8 cellular contexts compared by ENCODE assay signal in the genomic region with DNA sequence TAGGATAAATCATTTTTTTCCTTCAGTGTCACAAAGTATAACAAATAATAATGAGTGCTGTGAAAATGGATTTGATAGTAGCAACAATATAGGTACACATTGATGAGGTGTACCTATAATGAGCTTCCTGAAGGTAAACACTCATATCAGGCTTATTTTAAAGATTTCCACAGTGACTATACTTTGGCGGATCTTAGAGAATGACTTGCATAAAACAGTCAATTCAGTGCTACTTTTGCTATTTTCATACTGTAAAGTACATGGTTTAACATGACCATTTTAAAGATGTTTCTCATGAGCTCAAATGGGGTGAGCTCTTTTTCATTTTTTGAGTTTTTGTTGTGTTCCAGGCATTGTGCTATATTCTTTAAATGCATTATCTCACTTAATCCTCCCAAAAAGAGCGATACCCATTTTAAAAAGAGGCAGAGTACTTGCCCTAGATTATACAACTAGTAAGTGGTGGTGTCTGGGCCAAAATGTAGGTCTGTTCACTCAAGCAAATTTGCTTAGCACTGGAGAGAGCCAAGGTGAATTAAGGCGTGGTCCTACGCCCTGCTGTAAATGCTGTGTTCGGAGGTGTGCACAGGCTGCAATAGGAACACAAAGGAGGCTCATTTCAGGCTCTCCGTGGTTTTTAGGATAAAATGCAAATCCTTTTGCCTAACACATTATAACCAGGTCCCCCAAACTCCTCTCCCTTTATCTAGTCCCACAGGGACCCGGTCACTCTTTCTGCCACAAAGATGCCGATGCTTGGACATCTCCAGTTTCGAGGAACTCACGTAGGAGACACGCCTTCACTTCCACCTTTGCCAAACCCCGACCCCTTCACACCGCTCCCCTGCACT. TPM values are rescaled to one million over a fixed set of nuclear protein-coding genes. Genes with fewer than 3 reads are reported as not detected.
A peak's percentile ranks its signal among the peaks of the same experiment; 100 is the strongest.
DNase-seq lines count a peak whose midpoint lies in the region; ATAC-seq, FAIRE-seq and TF ChIP-seq lines count a peak whose summit lies in the region.

No MANE protein-coding gene starts in this region.

- peak overlapping the region; percentile 79 for H3K4me2 ChIP-seq in GM23338

- H3K4me3 Mint-ChIP-seq in GM23338, result peak overlapping the region; percentile 84

- H3K4me3 ChIP-seq in GM23338, result peak overlapping the region; percentile 75
- peak overlapping the region; percentile 26 to 95 for H3K4me3 ChIP-seq in small intestine (ENCODE audit: low read depth in 1 of 2, low read length in 2 of 2)

- H3K27me3 ChIP-seq in GM23338 (ENCODE audit: insufficient read depth), result peaks cover 22% of the 10 kb centered on the region
- peaks cover 0 to 11% of the 10 kb centered on the region in 2 donors for H3K27me3 ChIP-seq in small intestine (ENCODE audit: control insufficient read depth in 2 of 2, insufficient read depth in 2 of 2, low read length in 2 of 2)

- H3K4me1 ChIP-seq in GM23338 (ENCODE audit: insufficient read depth), result 0 out of 2 replicates have a peak, but pooled peaks cover 5% of the 10 kb centered on the region
- peaks cover 3 to 11% of the 10 kb centered on the region in 2 donors for H3K4me1 ChIP-seq in small intestine (ENCODE audit: control insufficient read depth in 2 of 2, insufficient read depth in 1 of 2, low read depth in 1 of 2, low read length in 1 of 2)

- intact Hi-C loops in left ventricle myocardium superior (cut with micrococcal nuclease), result no loop called here

- no peaks in the 10 kb centered on the region for H3K9me3 ChIP-seq in small intestine (ENCODE audit: control insufficient read depth, low read depth)

- ATAC-seq in GM23338 (no peak), SK-N-SH treated with all-trans-retinoic acid at 6 μM for 48 hours (peak; percentile 49), left ventricle myocardium superior (peak; percentile 6)

- peaks cover 4% of the 10 kb centered on the region; the same call in 1 of the 2 replicates for H3K79me2 ChIP-seq in GM23338 (replicated peaks; ENCODE audit: insufficient read depth)

- H4K20me1 ChIP-seq in GM23338 (replicated peaks; ENCODE audit: insufficient read depth), result no peaks in the 10 kb centered on the region

- peak overlapping the region; percentile 100 for H2AFZ ChIP-seq in GM23338

- peaks cover 14% of the 10 kb centered on the region for H3K9me2 ChIP-seq in GM23338 (ENCODE audit: insufficient read depth)

- peak overlapping the region; percentile 75 for H3K27ac Mint-ChIP-seq in GM23338

- H3F3A ChIP-seq in GM23338 (replicated peaks; ENCODE audit: low read depth), result no peaks in the 10 kb centered on the region

- no peak for DNase-seq in GM23338 (ENCODE audit: low spot score)
- DNase-seq in left ventricle myocardium superior, result no peak
- peak; percentile 21 for DNase-seq in small intestine
- no peak for DNase-seq in NCI-H2227 treated with DMSO at 0.1 percent for 48 hours (lab: John Stamatoyannopoulos, UW)
- no peak for DNase-seq in NCI-H526 treated with DMSO at 0.1 percent for 48 hours (lab: John Stamatoyannopoulos, UW)
- DNase-seq in NCI-H1436 treated with DMSO at 0.1 percent for 48 hours (lab: John Stamatoyannopoulos, UW), result no peak
- no peak for DNase-seq in DMS79 (lab: John Stamatoyannopoulos, UW)

- 37 to 45% (median 39%) methylated on average over 13 of the region's 13 CpGs for WGBS in small intestine, 3 donors

- peaks cover 5% of the 10 kb centered on the region; the same call in 1 of the 3 replicates for H3K36me3 Mint-ChIP-seq in GM23338 (ENCODE audit: low read depth)

- peaks cover 10% of the 10 kb centered on the region for H3K4me1 Mint-ChIP-seq in GM23338

- TF ChIP-seq CTCF in GM23338 (conservative IDR thresholded peaks at IDR 0.05; ENCODE audit: low read depth in 2 of 2), result no peak

- H3K36me3 ChIP-seq in GM23338 (ENCODE audit: insufficient read depth) (no peaks in the 10 kb centered on the region), small intestine (ENCODE audit: control insufficient read depth in 2 of 2, insufficient read depth in 2 of 2, low read length in 2 of 2) (peaks cover 0 to 2% of the 10 kb centered on the region in 2 donors)

- H3K27me3 Mint-ChIP-seq in GM23338 (ENCODE audit: insufficient read depth, low read depth, poor library complexity), result peaks cover 13% of the 10 kb centered on the region

- peaks cover 2% of the 10 kb centered on the region; the same call in 1 of the 3 replicates for H3K9me3 Mint-ChIP-seq in GM23338

- FAIRE-seq in small intestine (lab: Jason Lieb, UNC), result no peak

- no peak overlapping the region for H3K27ac ChIP-seq in GM23338 (ENCODE audit: low read depth)
- peak overlapping the region in 1 of 2 donors; percentile 26 for H3K27ac ChIP-seq in small intestine (ENCODE audit: low read depth in 1 of 2, low read length in 1 of 2)

TF ChIP-seq in GM23338, 12 proteins besides CTCF, POLR2A, EP300 and RAD21:
- TF ChIP-seq JUNB (IDR thresholded peaks at IDR 0.05; ENCODE audit: unreplicated experiment), result no peak
- TF ChIP-seq, protein P1, sequence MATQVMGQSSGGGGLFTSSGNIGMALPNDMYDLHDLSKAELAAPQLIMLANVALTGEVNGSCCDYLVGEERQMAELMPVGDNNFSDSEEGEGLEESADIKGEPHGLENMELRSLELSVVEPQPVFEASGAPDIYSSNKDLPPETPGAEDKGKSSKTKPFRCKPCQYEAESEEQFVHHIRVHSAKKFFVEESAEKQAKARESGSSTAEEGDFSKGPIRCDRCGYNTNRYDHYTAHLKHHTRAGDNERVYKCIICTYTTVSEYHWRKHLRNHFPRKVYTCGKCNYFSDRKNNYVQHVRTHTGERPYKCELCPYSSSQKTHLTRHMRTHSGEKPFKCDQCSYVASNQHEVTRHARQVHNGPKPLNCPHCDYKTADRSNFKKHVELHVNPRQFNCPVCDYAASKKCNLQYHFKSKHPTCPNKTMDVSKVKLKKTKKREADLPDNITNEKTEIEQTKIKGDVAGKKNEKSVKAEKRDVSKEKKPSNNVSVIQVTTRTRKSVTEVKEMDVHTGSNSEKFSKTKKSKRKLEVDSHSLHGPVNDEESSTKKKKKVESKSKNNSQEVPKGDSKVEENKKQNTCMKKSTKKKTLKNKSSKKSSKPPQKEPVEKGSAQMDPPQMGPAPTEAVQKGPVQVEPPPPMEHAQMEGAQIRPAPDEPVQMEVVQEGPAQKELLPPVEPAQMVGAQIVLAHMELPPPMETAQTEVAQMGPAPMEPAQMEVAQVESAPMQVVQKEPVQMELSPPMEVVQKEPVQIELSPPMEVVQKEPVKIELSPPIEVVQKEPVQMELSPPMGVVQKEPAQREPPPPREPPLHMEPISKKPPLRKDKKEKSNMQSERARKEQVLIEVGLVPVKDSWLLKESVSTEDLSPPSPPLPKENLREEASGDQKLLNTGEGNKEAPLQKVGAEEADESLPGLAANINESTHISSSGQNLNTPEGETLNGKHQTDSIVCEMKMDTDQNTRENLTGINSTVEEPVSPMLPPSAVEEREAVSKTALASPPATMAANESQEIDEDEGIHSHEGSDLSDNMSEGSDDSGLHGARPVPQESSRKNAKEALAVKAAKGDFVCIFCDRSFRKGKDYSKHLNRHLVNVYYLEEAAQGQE (IDR thresholded peaks at IDR 0.05; ENCODE audit: unreplicated experiment), result no peak

TF ChIP-seq in SK-N-SH treated with all-trans-retinoic acid at 6 μM for 48 hours, 23 proteins besides CTCF, POLR2A, EP300 and RAD21 (continues in another document):
- no peak for TF ChIP-seq ZNF565 (CRISPR knock-in tag; conservative IDR thresholded peaks at IDR 0.05; ENCODE audit: low read depth)
- TF ChIP-seq, protein P2, sequence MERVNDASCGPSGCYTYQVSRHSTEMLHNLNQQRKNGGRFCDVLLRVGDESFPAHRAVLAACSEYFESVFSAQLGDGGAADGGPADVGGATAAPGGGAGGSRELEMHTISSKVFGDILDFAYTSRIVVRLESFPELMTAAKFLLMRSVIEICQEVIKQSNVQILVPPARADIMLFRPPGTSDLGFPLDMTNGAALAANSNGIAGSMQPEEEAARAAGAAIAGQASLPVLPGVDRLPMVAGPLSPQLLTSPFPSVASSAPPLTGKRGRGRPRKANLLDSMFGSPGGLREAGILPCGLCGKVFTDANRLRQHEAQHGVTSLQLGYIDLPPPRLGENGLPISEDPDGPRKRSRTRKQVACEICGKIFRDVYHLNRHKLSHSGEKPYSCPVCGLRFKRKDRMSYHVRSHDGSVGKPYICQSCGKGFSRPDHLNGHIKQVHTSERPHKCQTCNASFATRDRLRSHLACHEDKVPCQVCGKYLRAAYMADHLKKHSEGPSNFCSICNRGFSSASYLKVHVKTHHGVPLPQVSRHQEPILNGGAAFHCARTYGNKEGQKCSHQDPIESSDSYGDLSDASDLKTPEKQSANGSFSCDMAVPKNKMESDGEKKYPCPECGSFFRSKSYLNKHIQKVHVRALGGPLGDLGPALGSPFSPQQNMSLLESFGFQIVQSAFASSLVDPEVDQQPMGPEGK (CRISPR knock-in tag; IDR thresholded peaks at IDR 0.05; ENCODE audit: borderline replicate concordance), result no peak
- TF ChIP-seq, protein P3, sequence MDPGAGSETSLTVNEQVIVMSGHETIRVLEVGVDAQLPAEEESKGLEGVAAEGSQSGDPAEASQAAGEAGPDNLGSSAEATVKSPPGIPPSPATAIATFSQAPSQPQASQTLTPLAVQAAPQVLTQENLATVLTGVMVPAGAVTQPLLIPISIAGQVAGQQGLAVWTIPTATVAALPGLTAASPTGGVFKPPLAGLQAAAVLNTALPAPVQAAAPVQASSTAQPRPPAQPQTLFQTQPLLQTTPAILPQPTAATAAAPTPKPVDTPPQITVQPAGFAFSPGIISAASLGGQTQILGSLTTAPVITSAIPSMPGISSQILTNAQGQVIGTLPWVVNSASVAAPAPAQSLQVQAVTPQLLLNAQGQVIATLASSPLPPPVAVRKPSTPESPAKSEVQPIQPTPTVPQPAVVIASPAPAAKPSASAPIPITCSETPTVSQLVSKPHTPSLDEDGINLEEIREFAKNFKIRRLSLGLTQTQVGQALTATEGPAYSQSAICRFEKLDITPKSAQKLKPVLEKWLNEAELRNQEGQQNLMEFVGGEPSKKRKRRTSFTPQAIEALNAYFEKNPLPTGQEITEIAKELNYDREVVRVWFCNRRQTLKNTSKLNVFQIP (CRISPR knock-in tag; IDR thresholded peaks at IDR 0.05; ENCODE audit: borderline replicate concordance, low read depth), result no peak
- no peak for TF ChIP-seq ISL1 (CRISPR knock-in tag; IDR thresholded peaks at IDR 0.05)
- no peak for TF ChIP-seq ESRRG (CRISPR knock-in tag; IDR thresholded peaks at IDR 0.05)

RNA-seq across cellular contexts. Expression of a gene that starts 0.6 kb away (rescaled TPM):
- total RNA-seq in GM23338 (2014; rRNA removed; shearing (Covaris generic)), result 10.3 and 10.8 TPM in 2 replicates
- 7.9 and 10.7 TPM in 2 replicates for polyA plus RNA-seq in GM23338 (2016; fragmentation: Nextera tagmentation; extraction: Ambion mirVana)
- total RNA-seq in left ventricle myocardium superior, result 17.5 TPM
- polyA plus RNA-seq in small intestine, result 10 to 100 TPM; 30.0 to 40.3 (median 39.2) TPM
